Comparison of ENCODE assay signal across 15 cellular contexts in the genomic region with DNA sequence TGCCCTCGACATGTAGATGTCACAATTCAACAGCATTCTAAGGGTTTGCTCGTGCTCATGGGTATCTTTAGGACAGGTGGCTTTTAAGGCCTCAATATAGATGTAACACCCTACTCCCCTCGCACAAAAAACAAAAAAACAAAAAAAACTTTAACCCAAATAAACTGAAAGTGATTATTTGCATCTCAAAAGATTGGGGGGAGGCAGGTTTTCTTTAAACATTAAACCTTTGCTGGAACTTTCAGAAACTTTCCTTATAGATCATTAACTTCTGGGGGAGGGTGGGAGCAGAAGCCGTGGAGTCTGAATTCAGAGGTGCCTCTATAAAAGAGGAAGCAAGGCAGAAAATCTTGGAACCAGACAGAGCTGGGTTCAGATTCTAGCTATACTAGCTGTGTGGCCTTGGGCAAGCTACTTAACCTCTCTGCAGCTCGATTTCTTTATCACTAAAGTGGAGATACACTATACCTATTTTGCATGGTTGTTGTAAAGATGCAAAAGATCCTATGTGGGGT. TPM values are rescaled to one million over a fixed set of nuclear protein-coding genes. Genes with fewer than 3 reads are reported as not detected.
DNase-seq lines count a peak whose midpoint lies in the region; ATAC-seq and TF ChIP-seq lines count a peak whose summit lies in the region.
"Had no signal": no experiment of that assay in that cellular context is flagged by ENCODE, and none has a peak within 500 bp of the region (broad histone marks: within the 10 kb centered on the region; RNA-seq: fewer than 3 reads in every experiment).

No MANE protein-coding gene starts in this region.

- no peak for TF ChIP-seq CTCF in natural killer cell (IDR thresholded peaks at IDR 0.05)

- H3K4me1 Mint-ChIP-seq in natural killer cell treated with Interleukin-12 subunit alpha and Interleukin-12 subunit beta and Interleukin-15 and Interleukin-18, amount 100 ng/mL, for 72 hours (ENCODE audit: low read depth in 2 of 2), result peaks cover 8 to 12% of the 10 kb centered on the region in 2 donors
- peaks cover 0 to 3% of the 10 kb centered on the region in 2 donors for H3K4me1 Mint-ChIP-seq in natural killer cell
- H3K4me1 Mint-ChIP-seq in stimulated activated naive B cell treated with anti-CD40 and anti-IgM and Interleukin-4, amounts not matched to agents 10 μg/mL and 1 μg/mL and 100 μg/mL, for 72 hours, result peaks cover 4 to 26% of the 10 kb centered on the region in 2 donors
- peaks cover 15% of the 10 kb centered on the region for H3K4me1 Mint-ChIP-seq in activated CD4-positive, alpha-beta T cell treated with anti-CD3 and anti-CD28 coated beads, Interleukin-2, amount 10 ng/mL, durations not matched to agents 24 days and 14 days
- H3K4me1 Mint-ChIP-seq: activated naive CD4-positive, alpha-beta T cell treated with anti-CD3 and anti-CD28 coated beads, Interleukin-2, amount 50 U/mL, for 24 hours had no signal

- H3K4me3 Mint-ChIP-seq in natural killer cell treated with Interleukin-12 subunit alpha and Interleukin-12 subunit beta and Interleukin-15 and Interleukin-18, amount 100 ng/mL, for 72 hours, result peak overlapping the region; percentile 31
- no peak overlapping the region for H3K4me3 Mint-ChIP-seq in natural killer cell
- H3K4me3 Mint-ChIP-seq in stimulated activated naive B cell treated with anti-CD40 and anti-IgM and Interleukin-4, amounts not matched to agents 10 μg/mL and 1 μg/mL and 100 μg/mL, for 72 hours, result no peak overlapping the region
- H3K4me3 Mint-ChIP-seq in activated CD4-positive, alpha-beta T cell treated with anti-CD3 and anti-CD28 coated beads, Interleukin-2, amount 10 ng/mL, durations not matched to agents 24 days and 14 days, result no peak overlapping the region
- H3K4me3 Mint-ChIP-seq: activated CD8-positive, alpha-beta T cell treated with anti-CD3 and anti-CD28 coated beads for 36 hours; activated naive CD4-positive, alpha-beta T cell treated with anti-CD3 and anti-CD28 coated beads, Interleukin-2, amount 50 U/mL, for 24 hours; naive thymus-derived CD8-positive, alpha-beta T cell had no signal

- H3K36me3 Mint-ChIP-seq in natural killer cell treated with Interleukin-12 subunit alpha and Interleukin-12 subunit beta and Interleukin-15 and Interleukin-18, amount 100 ng/mL, for 72 hours, result no peaks in the 10 kb centered on the region
- no peaks in the 10 kb centered on the region for H3K36me3 Mint-ChIP-seq in natural killer cell
- H3K36me3 Mint-ChIP-seq in stimulated activated naive B cell treated with anti-CD40 and anti-IgM and Interleukin-4, amounts not matched to agents 10 μg/mL and 1 μg/mL and 100 μg/mL, for 72 hours, result peaks cover 2 to 3% of the 10 kb centered on the region in 2 donors
- no peaks in the 10 kb centered on the region for H3K36me3 Mint-ChIP-seq in activated CD4-positive, alpha-beta T cell treated with anti-CD3 and anti-CD28 coated beads, Interleukin-2, amount 10 ng/mL, durations not matched to agents 24 days and 14 days (ENCODE audit: low read depth)

- H3K27me3 Mint-ChIP-seq in natural killer cell treated with Interleukin-12 subunit alpha and Interleukin-12 subunit beta and Interleukin-15 and Interleukin-18, amount 100 ng/mL, for 72 hours, result peaks cover 17 to 30% of the 10 kb centered on the region in 2 donors
- peaks cover 25 to 26% of the 10 kb centered on the region in 2 donors for H3K27me3 Mint-ChIP-seq in natural killer cell (ENCODE audit: low read depth in 2 of 2)
- peaks cover 21 to 42% of the 10 kb centered on the region in 2 donors for H3K27me3 Mint-ChIP-seq in stimulated activated naive B cell treated with anti-CD40 and anti-IgM and Interleukin-4, amounts not matched to agents 10 μg/mL and 1 μg/mL and 100 μg/mL, for 72 hours
- peaks cover 32% of the 10 kb centered on the region for H3K27me3 Mint-ChIP-seq in activated CD4-positive, alpha-beta T cell treated with anti-CD3 and anti-CD28 coated beads, Interleukin-2, amount 10 ng/mL, durations not matched to agents 24 days and 14 days

- ATAC-seq in natural killer cell treated with Interleukin-12 subunit alpha and Interleukin-12 subunit beta and Interleukin-15 and Interleukin-18, amount 100 ng/mL, for 72 hours, result no peak
- ATAC-seq in natural killer cell (no peak), GM21737 (IDR thresholded peaks at IDR 0.05; ENCODE audit: unreplicated experiment) (peak; percentile 46), HG03139 (IDR thresholded peaks at IDR 0.05; ENCODE audit: unreplicated experiment) (peak; percentile 43)
- ATAC-seq in stimulated activated naive B cell treated with anti-CD40 and anti-IgM and Interleukin-4, amounts not matched to agents 10 μg/mL and 1 μg/mL and 100 μg/mL, for 72 hours (replicated peaks), result peak; percentile 46 to 53
- ATAC-seq: activated CD8-positive, alpha-beta T cell treated with anti-CD3 and anti-CD28 coated beads for 36 hours; naive thymus-derived CD8-positive, alpha-beta T cell; Panc1 had no signal

- H3K9me3 Mint-ChIP-seq in natural killer cell treated with Interleukin-12 subunit alpha and Interleukin-12 subunit beta and Interleukin-15 and Interleukin-18, amount 100 ng/mL, for 72 hours, result no peaks in the 10 kb centered on the region
- H3K9me3 Mint-ChIP-seq in natural killer cell, result no peaks in the 10 kb centered on the region
- H3K9me3 Mint-ChIP-seq in stimulated activated naive B cell treated with anti-CD40 and anti-IgM and Interleukin-4, amounts not matched to agents 10 μg/mL and 1 μg/mL and 100 μg/mL, for 72 hours, result peaks cover under 1 to 2% of the 10 kb centered on the region in 2 donors
- H3K9me3 Mint-ChIP-seq in activated CD4-positive, alpha-beta T cell treated with anti-CD3 and anti-CD28 coated beads, Interleukin-2, amount 10 ng/mL, durations not matched to agents 24 days and 14 days, result no peaks in the 10 kb centered on the region
- H3K9me3 Mint-ChIP-seq: activated naive CD4-positive, alpha-beta T cell treated with anti-CD3 and anti-CD28 coated beads, Interleukin-2, amount 50 U/mL, for 24 hours; naive thymus-derived CD8-positive, alpha-beta T cell had no signal

- no peak for DNase-seq in natural killer cell treated with Interleukin-12 subunit alpha and Interleukin-12 subunit beta and Interleukin-15 and Interleukin-18, amount 100 ng/mL, for 72 hours (ENCODE audit: low spot score)
- DNase-seq in natural killer cell, result no peak
- no peak for DNase-seq in stimulated activated naive B cell treated with anti-CD40 and anti-IgM and Interleukin-4, amounts not matched to agents 10 μg/mL and 1 μg/mL and 100 μg/mL, for 72 hours
- DNase-seq in RKO (ENCODE audit: low spot score), result no peak
- DNase-seq in activated CD4-positive, alpha-beta T cell treated with anti-CD3 and anti-CD28 coated beads, Interleukin-2, amount 10 ng/mL, durations not matched to agents 24 days and 14 days, result no peak
- DNase-seq in middle frontal gyrus (ENCODE audit: extremely low spot score, low spot score), result no peak
- DNase-seq: activated CD8-positive, alpha-beta T cell treated with anti-CD3 and anti-CD28 coated beads for 36 hours; colonic mucosa; naive thymus-derived CD8-positive, alpha-beta T cell; NCI-H345; transverse colon had no signal

- H3K27ac Mint-ChIP-seq in natural killer cell treated with Interleukin-12 subunit alpha and Interleukin-12 subunit beta and Interleukin-15 and Interleukin-18, amount 100 ng/mL, for 72 hours, result no peak overlapping the region
- no peak overlapping the region for H3K27ac Mint-ChIP-seq in natural killer cell
- H3K27ac Mint-ChIP-seq in stimulated activated naive B cell treated with anti-CD40 and anti-IgM and Interleukin-4, amounts not matched to agents 10 μg/mL and 1 μg/mL and 100 μg/mL, for 72 hours, result no peak overlapping the region
- H3K27ac Mint-ChIP-seq in activated CD4-positive, alpha-beta T cell treated with anti-CD3 and anti-CD28 coated beads, Interleukin-2, amount 10 ng/mL, durations not matched to agents 24 days and 14 days, result no peak overlapping the region
- H3K27ac Mint-ChIP-seq: activated CD8-positive, alpha-beta T cell treated with anti-CD3 and anti-CD28 coated beads for 36 hours; activated naive CD4-positive, alpha-beta T cell treated with anti-CD3 and anti-CD28 coated beads, Interleukin-2, amount 50 U/mL, for 24 hours; naive thymus-derived CD8-positive, alpha-beta T cell had no signal

- intact Hi-C loops in natural killer cell (cut with micrococcal nuclease), result no loop called here
- intact Hi-C loops in activated CD4-positive, alpha-beta T cell treated with anti-CD3 and anti-CD28 coated beads, Interleukin-2, amount 10 ng/mL, durations not matched to agents 24 days and 14 days (cut with micrococcal nuclease), result no loop called here

RNA-seq across cellular contexts. Expression of a gene that starts 3.2 kb away (rescaled TPM):
- total RNA-seq in natural killer cell treated with Interleukin-12 subunit alpha and Interleukin-12 subunit beta and Interleukin-15 and Interleukin-18, amount 100 ng/mL, for 72 hours, result under 1 TPM; 0.22 to 0.67 TPM
- total RNA-seq in natural killer cell, result under 1 TPM; 0.09 to 0.80 (median 0.40) TPM
- 0.16 and 0.26 TPM in 2 replicates for total RNA-seq in activated CD4-positive, alpha-beta T cell treated with anti-CD3 and anti-CD28 coated beads, Interleukin-2, amount 10 ng/mL, durations not matched to agents 24 days and 14 days

Comparison
In these comparisons a context has a peak if more than half of its experiments do, and no peak if none do; other contexts are left out.
1. ATAC-seq: peak in GM21737 (single experiment), HG03139 (single experiment) and stimulated activated naive B cell treated with anti-CD40 and anti-IgM and Interleukin-4, amounts not matched to agents 10 μg/mL and 1 μg/mL and 100 μg/mL, for 72 hours (2 of 2); none in natural killer cell treated with Interleukin-12 subunit alpha and Interleukin-12 subunit beta and Interleukin-15 and Interleukin-18, amount 100 ng/mL, for 72 hours (0 of 2) and natural killer cell (0 of 3).